1 cellular context compared by ENCODE assay signal in genomic region chr21:32768530-32768929, GRCh38.
A peak's percentile ranks its signal among the peaks of the same experiment; 100 is the strongest.
TF ChIP-seq lines count a peak whose summit lies in the region.

No MANE protein-coding gene starts in this region.

TF ChIP-seq in HEK293, 187 proteins besides CTCF, POLR2A, EP300 and RAD21 (continued from another document):
- TF ChIP-seq ZNF521 (tag by site-specific recombination; IDR thresholded peaks at IDR 0.05): no peak
- TF ChIP-seq AEBP2 (tag by site-specific recombination; IDR thresholded peaks at IDR 0.05; ENCODE audit: borderline replicate concordance): no peak
- TF ChIP-seq ZNF148 (tag by site-specific recombination; IDR thresholded peaks at IDR 0.05; ENCODE audit: borderline replicate concordance): no peak
- TF ChIP-seq ZNF350 (tag by site-specific recombination; IDR thresholded peaks at IDR 0.05): no peak
- TF ChIP-seq TSHZ1 (tag by site-specific recombination; IDR thresholded peaks at IDR 0.05; ENCODE audit: borderline replicate concordance): 0 out of 2 replicates have a peak, but pooled peaks have one; percentile 36
- TF ChIP-seq PRDM10 (tag by site-specific recombination; IDR thresholded peaks at IDR 0.05): no peak
- no peak for TF ChIP-seq ZNF146 (tag by site-specific recombination; IDR thresholded peaks at IDR 0.05)
- 0 out of 2 replicates have a peak, but pooled peaks have one; percentile 40 for TF ChIP-seq ZNF692 (tag by site-specific recombination; IDR thresholded peaks at IDR 0.05)
- no peak for TF ChIP-seq ZNF791 (tag by site-specific recombination; IDR thresholded peaks at IDR 0.05)
- TF ChIP-seq HOXA7 (CRISPR knock-in tag; IDR thresholded peaks at IDR 0.05; ENCODE audit: borderline replicate concordance): no peak
- no peak for TF ChIP-seq ZNF792 (tag by site-specific recombination; IDR thresholded peaks at IDR 0.05)
- no peak for TF ChIP-seq ZNF26 (tag by site-specific recombination; IDR thresholded peaks at IDR 0.05)
- TF ChIP-seq ZNF155 (tag by site-specific recombination; IDR thresholded peaks at IDR 0.05): no peak
- no peak for TF ChIP-seq KLF16 (tag by site-specific recombination; IDR thresholded peaks at IDR 0.05)
- TF ChIP-seq ZNF223 (tag by site-specific recombination; IDR thresholded peaks at IDR 0.05): no peak
- no peak; the same call in 1 of the 2 replicates for TF ChIP-seq GFI1B (tag by site-specific recombination; IDR thresholded peaks at IDR 0.05)
- no peak for TF ChIP-seq ZNF416 (tag by site-specific recombination; IDR thresholded peaks at IDR 0.05)
- TF ChIP-seq ZNF677 (tag by site-specific recombination; IDR thresholded peaks at IDR 0.05): no peak
- no peak for TF ChIP-seq ZIC2 (tag by site-specific recombination; IDR thresholded peaks at IDR 0.05)
- no peak for TF ChIP-seq GLI2 (tag by site-specific recombination; IDR thresholded peaks at IDR 0.05; ENCODE audit: borderline replicate concordance, low read depth)
- TF ChIP-seq FEZF1 (tag by site-specific recombination; IDR thresholded peaks at IDR 0.05): peak; percentile 56
- TF ChIP-seq ZNF555 (tag by site-specific recombination; conservative IDR thresholded peaks at IDR 0.05): no peak
